Comparison of ENCODE assay signal across 23 cellular contexts in genomic region chr20:10178727-10179313, GRCh38. TPM values are rescaled to one million over a fixed set of nuclear protein-coding genes. Genes with fewer than 3 reads are reported as not detected.
A peak's percentile ranks its signal among the peaks of the same experiment; 100 is the strongest.
DNase-seq lines count a peak whose midpoint lies in the region; ATAC-seq, FAIRE-seq and TF ChIP-seq lines count a peak whose summit lies in the region.
"Had no signal": no experiment of that assay in that cellular context is flagged by ENCODE, and none has a peak within 500 bp of the region (broad histone marks: within the 10 kb centered on the region; RNA-seq: fewer than 3 reads in every experiment).

No MANE protein-coding gene starts in this region.

- H3K18ac ChIP-seq in H1 (ENCODE audit: extremely low read depth, low read length): no peak overlapping the region

- intact Hi-C loops in stomach (cut with DNase I; ENCODE audit: low total_unique reads): no loop called here
- intact Hi-C loops in spleen (cut with DNase I; ENCODE audit: low total_unique reads): no loop called here

- no peaks in the 10 kb centered on the region for H3K36me3 ChIP-seq in H1 (ENCODE audit: control insufficient read depth in 2 of 4, insufficient read depth in 4 of 4, low read length in 3 of 4)
- H3K36me3 ChIP-seq in stomach: no peaks in the 10 kb centered on the region
- no peaks in the 10 kb centered on the region for H3K36me3 ChIP-seq in spleen
- H3K36me3 ChIP-seq: BLaER1 treated with 17β-estradiol and CSF1 and Interleukin-3, amounts not matched to agents 10 nM and 100 nM; MG63; SJSA1 had no signal

- no peak overlapping the region for H3K56ac ChIP-seq in H1 (replicated peaks; ENCODE audit: insufficient read length, low read depth, low read length)

- TF ChIP-seq RAD21 in H1 (IDR thresholded peaks at IDR 0.05 in 1 of 2, conservative IDR thresholded peaks at IDR 0.05 in 1 of 2; ENCODE audit: low read depth in 2 of 2, low read length in 2 of 2): no peak

- H2AK5ac ChIP-seq in H1 (ENCODE audit: low read depth, low read length): no peak overlapping the region

- H3K4ac ChIP-seq in H1 (replicated peaks; ENCODE audit: insufficient read length, low read depth, low read length): no peak overlapping the region

- no peak for TF ChIP-seq EP300 in H1 (IDR thresholded peaks at IDR 0.05; ENCODE audit: borderline replicate concordance in 1 of 2, low read depth in 2 of 2, low read length in 2 of 2)
- TF ChIP-seq EP300 in stomach (IDR thresholded peaks at IDR 0.05): peak; percentile 61

- H3K14ac ChIP-seq in H1 (ENCODE audit: insufficient read length): no peak overlapping the region

- POLR2A ChIA-PET in H1 (lab: Charles Lee; ENCODE audit: partially characterized antibody): no interaction called here

- H3K4me1 ChIP-seq in H1 (replicated peaks in 1 of 4; ENCODE audit: control insufficient read depth in 3 of 4, insufficient read depth in 4 of 4, low read length in 3 of 4) (no peaks in the 10 kb centered on the region), stomach (peaks cover 0 to 16% (median 9%) of the 10 kb centered on the region in 4 donors), spleen (no peaks in the 10 kb centered on the region)
- H3K4me1 ChIP-seq: BLaER1 treated with 17β-estradiol and CSF1 and Interleukin-3, amounts not matched to agents 10 nM and 100 nM; SJSA1 had no signal

- H3K4me3 ChIP-seq in H1 (ENCODE audit: extremely low read depth in 1 of 4, insufficient read depth in 2 of 4, low read depth in 3 of 4, low read length in 4 of 4) (no peak overlapping the region), stomach (no peak overlapping the region), spleen (no peak overlapping the region)
- H3K4me3 ChIP-seq: BLaER1 treated with 17β-estradiol and CSF1 and Interleukin-3, amounts not matched to agents 10 nM and 100 nM; GM12878; K562; MG63; PC-9; SJSA1 had no signal

- H3K23ac ChIP-seq in H1 (ENCODE audit: insufficient read length): no peak overlapping the region

- H2BK5ac ChIP-seq in H1 (ENCODE audit: low read depth, low read length): no peak overlapping the region

- 0 out of 2 replicates have a peak overlapping the region, but pooled peaks have one; percentile 13 for H2BK15ac ChIP-seq in H1 (ENCODE audit: low read length)

- no peak overlapping the region for H2BK20ac ChIP-seq in H1 (ENCODE audit: low read length)

- no peaks in the 10 kb centered on the region for H4K20me1 ChIP-seq in H1 (replicated peaks in 1 of 2; ENCODE audit: control insufficient read depth in 1 of 2, insufficient read depth in 2 of 2, low read length in 2 of 2)
- H4K20me1 ChIP-seq: BLaER1 treated with 17β-estradiol and CSF1 and Interleukin-3, amounts not matched to agents 10 nM and 100 nM had no signal

- no peaks in the 10 kb centered on the region for H3K79me1 ChIP-seq in H1 (ENCODE audit: low read depth, low read length)

- H3K9me3 ChIP-seq in H1 (ENCODE audit: insufficient read depth in 2 of 2, low read depth in 1 of 2, low read length in 1 of 2): no peaks in the 10 kb centered on the region
- no peaks in the 10 kb centered on the region for H3K9me3 ChIP-seq in stomach
- H3K9me3 ChIP-seq in spleen: no peaks in the 10 kb centered on the region
- H3K9me3 ChIP-seq: BLaER1 treated with 17β-estradiol and CSF1 and Interleukin-3, amounts not matched to agents 10 nM and 100 nM; MG63; SJSA1 had no signal

- no peaks in the 10 kb centered on the region for H3K23me2 ChIP-seq in H1 (ENCODE audit: low read depth, low read length)

- no peak overlapping the region for H4K8ac ChIP-seq in H1 (ENCODE audit: extremely low read depth, insufficient read depth, low read length)

- H2BK12ac ChIP-seq in H1 (ENCODE audit: low read depth, low read length): no peak overlapping the region

- no peak for ATAC-seq in GM21717 (IDR thresholded peaks at IDR 0.05; ENCODE audit: unreplicated experiment)
- ATAC-seq: K562, Right ventricle myocardium inferior had no signal

- in situ Hi-C loops in G401 (cut with HindIII; ENCODE audit: low sequenced_read_pairs): no loop called here

- H4K5ac ChIP-seq in H1 (ENCODE audit: insufficient read length, low read depth, low read length): no peak overlapping the region

- H4K91ac ChIP-seq in H1 (replicated peaks; ENCODE audit: insufficient read length, low read length): no peak overlapping the region

- CTCF ChIA-PET in H1 (lab: Charles Lee; ENCODE audit: partially characterized antibody): interaction anchor here (0.7 to 2.2 kb wide), 19 partner anchors 9 to 674 kb away, joined by 3 to 16 read pairs (median 5); no protein-coding TSS in a partner anchor

- FAIRE-seq in H1 (lab: Jason Lieb, UNC): no peak
- FAIRE-seq: A204.1, D721Med, GM12878, K562 had no signal

- DNase-seq in G401 (ENCODE audit: low spot score) (peak; percentile 100), H1 (ENCODE audit: low read depth in 1 of 2, low spot score in 2 of 2) (no peak), stomach (no peak), spleen (no peak), A172 (ENCODE audit: low spot score) (no peak)
- no peak for DNase-seq in activated T-cell treated with anti-CD3 and anti-CD28 coated beads, Interleukin-2, amount 50 U/mL, for 1 hour
- DNase-seq: AML-193; CD4-positive, alpha-beta T cell; GDM1; NCI-H2029; NCI-H526 treated with DMSO at 0.1 percent for 48 hours; PC-9 had no signal

- no peak for TF ChIP-seq POLR2A in H1 (IDR thresholded peaks at IDR 0.05; ENCODE audit: control extremely low read depth in 1 of 2, low read depth in 2 of 2, low read length in 2 of 2)
- TF ChIP-seq POLR2A in stomach (IDR thresholded peaks at IDR 0.05): no peak
- TF ChIP-seq POLR2A in spleen (IDR thresholded peaks at IDR 0.05): no peak

- H3K9ac ChIP-seq in H1 (replicated peaks in 1 of 4; ENCODE audit: extremely low read depth in 1 of 4, low read depth in 3 of 4, low read length in 3 of 4): no peak overlapping the region
- H3K9ac ChIP-seq: BLaER1 treated with 17β-estradiol and CSF1 and Interleukin-3, amounts not matched to agents 10 nM and 100 nM had no signal

- 72% methylated on average over 3 of the region's 3 CpGs; no CpG with 5 or more reads in 1 of the 2 experiments for WGBS in H1 (ENCODE audit: extremely low coverage in 1 of 2, insufficient coverage in 1 of 2, insufficient read length in 1 of 2, insufficient replicate concordance in 2 of 2, low coverage in 1 of 2, low lambda C conversion rate in 2 of 2, missing lambda C conversion rate in 1 of 2), 2 experiments
- WGBS in stomach, 5 donors: 22 to 31% (median 24%) methylated on average over 3 of the region's 3 CpGs
- 81 to 94% (median 87%) methylated on average over 3 of the region's 3 CpGs for WGBS in spleen, 5 donors

- H3K27me3 ChIP-seq in H1 (replicated peaks in 1 of 4; ENCODE audit: control insufficient read depth in 3 of 4, extremely low read depth in 1 of 4, insufficient read depth in 3 of 4, low read length in 3 of 4): no peaks in the 10 kb centered on the region; a peak in 1 of 7 replicates
- no peaks in the 10 kb centered on the region for H3K27me3 ChIP-seq in stomach
- peaks cover 0 to 11% (median 0%) of the 10 kb centered on the region in 7 donors for H3K27me3 ChIP-seq in spleen (replicated peaks in 1 of 7)
- H3K27me3 ChIP-seq: BLaER1 treated with 17β-estradiol and CSF1 and Interleukin-3, amounts not matched to agents 10 nM and 100 nM; MG63; SJSA1 had no signal

- no peak overlapping the region for H2BK120ac ChIP-seq in H1 (replicated peaks; ENCODE audit: low read depth, low read length)

- H3K27ac ChIP-seq in VCaP (peak overlapping the region; percentile 8; the same call in 1 of the 2 replicates), H1 (ENCODE audit: low read depth, low read length) (no peak overlapping the region), stomach (peak overlapping the region in 4 of 5 donors; percentile 21 to 77 (median 32)), spleen (no peak overlapping the region)
- H3K27ac ChIP-seq: BLaER1 treated with 17β-estradiol and CSF1 and Interleukin-3, amounts not matched to agents 10 nM and 100 nM; PC-9; SJSA1 had no signal

- H3K4me2 ChIP-seq in H1 (ENCODE audit: insufficient read depth in 1 of 2, low read depth in 2 of 2, low read length in 2 of 2): no peak overlapping the region
- H3K4me2 ChIP-seq: BLaER1 treated with 17β-estradiol and CSF1 and Interleukin-3, amounts not matched to agents 10 nM and 100 nM; PC-9 had no signal

- no peak overlapping the region for H2AFZ ChIP-seq in H1 (ENCODE audit: low read length)
- H2AFZ ChIP-seq: PC-9 had no signal

- no peak for TF ChIP-seq CTCF in VCaP (conservative IDR thresholded peaks at IDR 0.05)
- no peak for TF ChIP-seq CTCF in H1 (IDR thresholded peaks at IDR 0.05; ENCODE audit: control extremely low read depth in 1 of 3, insufficient read depth in 1 of 3, low read depth in 1 of 3, low read length in 3 of 3)
- no peak for TF ChIP-seq CTCF in stomach (IDR thresholded peaks at IDR 0.05)
- TF ChIP-seq CTCF in spleen (IDR thresholded peaks at IDR 0.05 in 8 of 11, conservative IDR thresholded peaks at IDR 0.05 in 3 of 11): no peak

- no peaks in the 10 kb centered on the region for H3K79me2 ChIP-seq in H1 (ENCODE audit: control insufficient read depth in 1 of 2, insufficient read depth in 2 of 2, low read length in 2 of 2)

TF ChIP-seq in H1, 55 proteins besides CTCF, POLR2A, EP300 and RAD21 (continues in another document):
- TF ChIP-seq E2F6 (IDR thresholded peaks at IDR 0.05) (no peak), GTF2F1 (IDR thresholded peaks at IDR 0.05; ENCODE audit: borderline replicate concordance, low read depth, low read length) (no peak), POU5F1 (IDR thresholded peaks at IDR 0.05; ENCODE audit: low read depth, low read length) (no peak)

RNA-seq across cellular contexts. Expression of gene SNAP25, which starts 39.8 kb away (rescaled TPM):
- not detected in 2 replicates for total RNA-seq in G401 (2014; rRNA removed; shearing (Covaris generic))
- 0.52 and 0.69 TPM in 2 replicates for total RNA-seq in H1 (2021; fragmentation: NEBNext Ultra II Directional; extraction: Animal tissue kit (Norgen Biotek cat#: 25700))
- polyA plus RNA-seq in H1 (2011; rRNA removed) (0.30 and 0.51 TPM in 2 replicates), stomach (1 to 10 TPM; 2.1 to 2.8 (median 2.4) TPM), spleen (under 1 TPM; 0.04 to 0.17 (median 0.06) TPM)
- polyA plus RNA-seq in H1 (2011; cell fraction: cytosol; rRNA removed): 0.56 TPM
- polyA plus RNA-seq in H1 (2011; cell fraction: nucleus; rRNA removed): 0.54 TPM
- polyA plus RNA-seq in H1 (2012, experiment 1 of 2): 0.36 to 0.67 TPM (median 0.53 TPM) in 4 replicates
- not detected for polyA plus RNA-seq in H1 (2012, experiment 2 of 2)
- 0.47 TPM for polyA plus RNA-seq in H1 (2013, experiment 1 of 2)
- 0.42 TPM for polyA plus RNA-seq in H1 (2013, experiment 2 of 2)
- polyA minus RNA-seq in H1 (2011; rRNA and poly(A)+ RNA removed): 0.25 and 1.4 TPM in 2 replicates
- not detected for polyA minus RNA-seq in H1 (2011; cell fraction: cytosol; rRNA and poly(A)+ RNA removed)
- 1.1 TPM for polyA minus RNA-seq in H1 (2011; cell fraction: nucleus; rRNA and poly(A)+ RNA removed)
- total RNA-seq in stomach (10 to 100 TPM in 1 of 5 donors, 1 to 10 TPM in 3, not detected in 1; 1.8 to 12.5 (median 7.5) TPM), spleen (under 1 TPM in 1 of 7 donors, not detected in 6; 0.80 TPM)
- 0.12 TPM in 1 of 2 replicates, not detected in the other for total RNA-seq in A172 (2014; rRNA removed; shearing (Covaris generic))
- total RNA-seq: CD4-positive, alpha-beta T cell; GM12878; HepG2; K562; PC-9; Right ventricle myocardium inferior had no signal
- polyA plus RNA-seq: GM12878, HepG2 had no signal

Comparison
In these comparisons a context has a peak if more than half of its experiments do, and no peak if none do; other contexts are left out.
1. H3K27ac ChIP-seq: peak in VCaP (single experiment) and stomach (4 of 5); none in H1 (single experiment) and spleen (0 of 8).